8 cellular contexts compared by ENCODE assay signal in the genomic region with DNA sequence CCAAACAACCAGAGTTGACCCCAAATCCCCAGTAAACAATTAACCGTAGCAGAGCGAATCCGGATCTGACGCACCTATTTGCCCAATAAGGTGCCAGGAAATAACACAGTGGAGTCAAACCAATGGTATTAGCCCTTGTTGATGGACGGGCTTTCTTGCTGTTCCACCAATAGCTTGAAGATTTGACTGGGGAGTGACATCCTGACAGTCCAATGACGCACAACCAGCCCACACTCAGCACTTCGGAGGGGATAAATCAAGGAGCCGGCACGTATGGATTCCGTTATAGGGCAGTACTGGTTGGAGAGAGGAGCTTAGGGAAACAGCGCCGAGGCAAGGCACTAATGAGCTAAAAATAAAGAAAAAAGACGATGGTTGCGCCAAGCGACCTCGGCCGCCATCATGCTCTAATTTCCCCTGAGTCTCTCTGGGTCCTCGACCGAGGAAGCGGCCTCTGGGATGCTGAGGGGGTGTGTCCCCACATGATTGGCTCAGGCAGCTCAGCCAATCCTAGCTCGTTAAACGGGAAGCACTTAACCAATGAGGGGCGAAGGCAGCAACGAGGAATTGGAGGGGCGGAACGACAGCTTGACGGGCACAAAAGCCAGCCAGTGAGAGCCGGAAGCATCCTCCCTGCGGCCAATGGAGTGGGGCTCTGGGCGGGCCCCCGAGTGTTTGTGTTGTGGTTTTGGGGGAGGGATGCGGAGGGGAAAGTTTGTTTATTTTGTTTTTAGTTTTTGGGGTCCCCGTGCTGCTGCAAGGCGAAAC. TPM values are rescaled to one million over a fixed set of nuclear protein-coding genes. Genes with fewer than 3 reads are reported as not detected.
A peak's percentile ranks its signal among the peaks of the same experiment; 100 is the strongest.
DNase-seq lines count a peak whose midpoint lies in the region; ATAC-seq and TF ChIP-seq lines count a peak whose summit lies in the region.

No MANE protein-coding gene starts in this region.

- H3K27ac Mint-ChIP-seq in T-cell: peak overlapping the region; percentile 100

- H2AK5ac ChIP-seq in trophoblast cell (ENCODE audit: low read length): no peak overlapping the region

- TF ChIP-seq CTCF in GM13977 (IDR thresholded peaks at IDR 0.05; ENCODE audit: extremely low read depth, insufficient read depth, missing control alignments): no peak
- TF ChIP-seq CTCF in heart left ventricle (IDR thresholded peaks at IDR 0.05): no peak
- TF ChIP-seq CTCF in transverse colon (IDR thresholded peaks at IDR 0.05): no peak

- ATAC-seq in HG02870 (IDR thresholded peaks at IDR 0.05; ENCODE audit: unreplicated experiment) (peak; percentile 78), T-cell (replicated peaks in 1 of 4) (peak; percentile 84 to 89 (median 86)), heart left ventricle (peak; percentile 96 to 98 (median 96))

- in situ Hi-C loops in GM13977 (cut with MboI; ENCODE audit: low pct_unique_long_range_greater_than_20kb, low sequenced_read_pairs, unreplicated experiment): no loop called here
- in situ Hi-C loops in transverse colon (cut with MboI; ENCODE audit: low pct_ligation_motif_present in 1 of 4, low pct_unique_long_range_greater_than_20kb in 1 of 4, low sequenced_read_pairs in 3 of 4): loop anchor here in 3 of 4 donors (10.0 kb wide), 2 partner anchors 131 to 301 kb away; partner anchors contain the start of genes ADSL (in 2 of the 3) and TNRC6B (in 1 of the 3)

- H4K8ac ChIP-seq in trophoblast cell (ENCODE audit: low read depth, low read length): peak overlapping the region; percentile 92

- TF ChIP-seq POLR2A in heart left ventricle (IDR thresholded peaks at IDR 0.05) (peak; percentile 48 to 61), transverse colon (IDR thresholded peaks at IDR 0.05) (peak; percentile 91)

- POLR2A ChIA-PET in T-cell (lab: Charles Lee): interaction anchor here (0.5 to 1.3 kb wide), 30 partner anchors 10 to 1641 kb away, joined by 3 to 29 read pairs (median 4); partner anchors contain the start of genes ATF4 (in 1 of the 2), MIEF1 (in 1 of the 2), RPL3 (in 1 of the 2) and ST13 (in 1 of the 2)

- peaks cover 3 to 48% (median 26%) of the 10 kb centered on the region in 12 donors for H3K4me1 ChIP-seq in heart left ventricle
- H3K4me1 ChIP-seq in trophoblast cell (ENCODE audit: control insufficient read depth in 1 of 2, insufficient read depth in 2 of 2, low read length in 2 of 2): peaks cover 0 to 3% of the 10 kb centered on the region in 2 experiments
- peaks cover 12 to 30% (median 16%) of the 10 kb centered on the region in 4 donors for H3K4me1 ChIP-seq in transverse colon

- H3K18ac ChIP-seq in trophoblast cell (ENCODE audit: low read length): no peak overlapping the region

- no peak overlapping the region for H3K14ac ChIP-seq in trophoblast cell (ENCODE audit: low read length)

- H3K4me1 Mint-ChIP-seq in T-cell: peaks cover 38 to 40% (median 40%) of the 10 kb centered on the region in 3 donors

- no peaks in the 10 kb centered on the region for H3K36me3 Mint-ChIP-seq in T-cell

- H3K79me1 ChIP-seq in trophoblast cell (ENCODE audit: low read length): no peaks in the 10 kb centered on the region

- H3K4ac ChIP-seq in trophoblast cell (ENCODE audit: low read depth, low read length): no peak overlapping the region

- WGBS in heart left ventricle, 4 donors: 0% methylated on average over 32 to 34 of the region's 34 CpGs
- WGBS in trophoblast cell (ENCODE audit: extremely low coverage, insufficient coverage, insufficient read length): no CpG with 5 or more reads among the region's 34 CpGs
- 0 to 1% methylated on average over 6 to 33 of the region's 34 CpGs for WGBS in transverse colon (ENCODE audit: low coverage in 1 of 2), 2 donors

- H3K4me3 ChIP-seq in heart left ventricle (peak overlapping the region; percentile 36 to 97 (median 82)), trophoblast cell (ENCODE audit: low read depth, low read length) (peak overlapping the region; percentile 96), transverse colon (peak overlapping the region; percentile 73 to 87 (median 80))

- no peak overlapping the region for H2BK120ac ChIP-seq in trophoblast cell (ENCODE audit: insufficient read depth, low read length, poor library complexity)

- peak overlapping the region; percentile 10 for H3K9ac ChIP-seq in trophoblast cell (ENCODE audit: low read length)

- H3K27ac ChIP-seq in heart left ventricle: peak overlapping the region; percentile 86 to 98 (median 93)
- H3K27ac ChIP-seq in trophoblast cell (ENCODE audit: low read depth, low read length): no peak overlapping the region
- peak overlapping the region; percentile 93 to 96 (median 94) for H3K27ac ChIP-seq in transverse colon

- TF ChIP-seq EP300 in transverse colon (IDR thresholded peaks at IDR 0.05; ENCODE audit: low read depth): no peak

- H3K9me3 ChIP-seq in heart left ventricle (no peaks in the 10 kb centered on the region), trophoblast cell (ENCODE audit: insufficient read depth, low read depth, low read length) (no peaks in the 10 kb centered on the region), transverse colon (no peaks in the 10 kb centered on the region)

- H3K23ac ChIP-seq in trophoblast cell (ENCODE audit: low read length): no peak overlapping the region

- H4K91ac ChIP-seq in trophoblast cell (ENCODE audit: low read depth, low read length): no peak overlapping the region

- no peaks in the 10 kb centered on the region for H3K9me3 Mint-ChIP-seq in T-cell

- H4K12ac ChIP-seq in trophoblast cell (ENCODE audit: low read depth, low read length): no peak overlapping the region

- H3K27me3 ChIP-seq in heart left ventricle (no peaks in the 10 kb centered on the region), trophoblast cell (ENCODE audit: insufficient read depth, low read length) (peaks cover 1% of the 10 kb centered on the region), transverse colon (peaks cover 3% of the 10 kb centered on the region)

- peak overlapping the region; percentile 99 for H3K4me2 ChIP-seq in trophoblast cell (ENCODE audit: low read length)

- peak overlapping the region; percentile 96 for H2AFZ ChIP-seq in trophoblast cell (ENCODE audit: insufficient read depth, low read length, poor library complexity)

- H3K36me3 ChIP-seq in heart left ventricle: no peaks in the 10 kb centered on the region
- no peaks in the 10 kb centered on the region for H3K36me3 ChIP-seq in trophoblast cell (ENCODE audit: control insufficient read depth in 1 of 2, insufficient read depth in 2 of 2, low read length in 2 of 2)
- H3K36me3 ChIP-seq in transverse colon: no peaks in the 10 kb centered on the region

- H3K27me3 Mint-ChIP-seq in T-cell: peaks cover 7% of the 10 kb centered on the region in 2 donors

- DNase-seq in GM13977 (ENCODE audit: low spot score): peak; percentile 97
- peak; percentile 97 for DNase-seq in NCI-H146 (lab: John Stamatoyannopoulos, UW)
- DNase-seq in T-cell: peak; percentile 94 to 99 (median 98)
- peak; percentile 99 for DNase-seq in amniotic epithelial cell (ENCODE audit: low read depth)
- peak; percentile 97 to 98 (median 98) for DNase-seq in heart left ventricle
- peak; percentile 98 to 99 for DNase-seq in trophoblast cell
- DNase-seq in transverse colon: peak; percentile 98

- no peak overlapping the region for H2BK12ac ChIP-seq in trophoblast cell (ENCODE audit: low read length)

- intact Hi-C loops in heart left ventricle (cut with DNase I): loop anchor here in 8 of 10 donors (2.0 to 10.0 kb wide), 8 partner anchors 133 to 512 kb away; partner anchors contain the start of genes ADSL (in 7 of the 8), RPS19BP1 (in 4 of the 8) and TNRC6B (in 2 of the 8)
- intact Hi-C loops in transverse colon (cut with DNase I; ENCODE audit: low total_unique reads): loop anchor here (10.0 kb wide), 1 partner anchor 151 kb away; no protein-coding TSS in a partner anchor

- H3K79me2 ChIP-seq in trophoblast cell (ENCODE audit: control insufficient read depth, insufficient read depth, low read length, poor library complexity): peaks cover 2% of the 10 kb centered on the region

- H2BK5ac ChIP-seq in trophoblast cell (ENCODE audit: low read depth, low read length, poor library complexity): no peak overlapping the region

- CTCF ChIA-PET in T-cell (lab: Charles Lee): interaction anchor here (0.6 to 1.5 kb wide), 26 partner anchors 11 to 1826 kb away, joined by 3 to 29 read pairs (median 4); partner anchors contain the start of genes ADSL (in 1 of the 2), ATF4 (in 1 of the 2), MIEF1 (in 1 of the 2) and RPS19BP1 (in 1 of the 2)

- H3K4me3 Mint-ChIP-seq in T-cell: peak overlapping the region; percentile 90 to 96 (median 93)

RNA-seq across cellular contexts. Expression of gene FAM83F, which starts 49.5 kb away (rescaled TPM):
- total RNA-seq in T-cell: 1 to 10 TPM in 2 of 5 donors, under 1 TPM in 3; 0.26 to 4.9 (median 0.79) TPM
- 1 to 10 TPM; 1.3 to 6.6 (median 3.1) TPM for total RNA-seq in heart left ventricle
- 1 to 10 TPM; 1.7 to 2.5 TPM for polyA plus RNA-seq in heart left ventricle
- 3.1 and 3.3 TPM in 2 replicates for polyA plus RNA-seq in trophoblast cell (2013)
- total RNA-seq in transverse colon: 10 to 100 TPM; 18.7 to 36.3 (median 25.4) TPM
